In the genomic region with DNA sequence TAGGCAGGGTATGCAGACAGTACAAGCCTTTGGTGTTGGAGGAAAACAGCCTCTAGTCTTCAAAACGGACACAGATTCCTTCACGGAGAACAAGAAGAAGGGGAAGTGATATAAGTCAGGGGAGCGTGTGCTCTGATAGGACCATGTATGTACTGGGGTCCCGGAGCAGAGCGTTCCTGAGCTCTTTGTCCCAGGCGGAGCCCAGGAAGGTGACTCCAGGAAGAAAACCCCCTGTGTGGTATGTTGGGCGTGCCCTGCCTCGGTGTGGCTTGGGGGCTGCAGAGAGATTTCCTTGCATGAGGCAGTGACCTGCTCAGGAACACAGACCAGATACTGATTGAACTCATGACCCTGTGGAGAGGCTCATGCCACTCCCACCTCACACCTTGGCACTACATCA, we compare ENCODE assay signal across 15 cellular contexts.
"Had no signal": no experiment of that assay in that cellular context is flagged by ENCODE, and none has a peak within 500 bp of the region (broad histone marks: within the 10 kb centered on the region; RNA-seq: fewer than 3 reads in every experiment).

No MANE protein-coding gene starts in this region.

- H3K27ac ChIP-seq: heart right ventricle, left lung, lower lobe of right lung, parathyroid adenoma, psoas muscle, sigmoid colon, skin epidermis had no signal

- H3K9me3 ChIP-seq: heart right ventricle, left lung, lower lobe of right lung, psoas muscle, sigmoid colon had no signal

- H3K9me3 Mint-ChIP-seq: memory B cell, mesothelial cell of epicardium, natural killer cell had no signal

- DNase-seq: effector memory CD4-positive, alpha-beta T cell; heart right ventricle; hypothalamus; lower lobe of right lung; natural killer cell; retina; sigmoid colon; stimulated activated CD4-positive, alpha-beta T cell treated with anti-CD3 and anti-CD28 coated beads, Interleukin-12 subunit alpha, Interleukin-12 subunit beta, amount 100 ng/mL, for 4 hours; stimulated activated naive CD4-positive, alpha-beta T cell treated with Interleukin-2 at 50 U/mL for 16 hours had no signal

- H3K36me3 Mint-ChIP-seq: memory B cell, natural killer cell had no signal

- H3K4me1 ChIP-seq: psoas muscle had no signal

- H3K27ac Mint-ChIP-seq: memory B cell, mesothelial cell of epicardium, natural killer cell had no signal

- H3K4me3 ChIP-seq: heart right ventricle, left lung, lower lobe of right lung, psoas muscle, sigmoid colon, skin epidermis had no signal

- H3K27me3 ChIP-seq: heart right ventricle, left lung, sigmoid colon had no signal

- H3K36me3 ChIP-seq: heart right ventricle, left lung, lower lobe of right lung, sigmoid colon had no signal

- H3K4me3 Mint-ChIP-seq: memory B cell, mesothelial cell of epicardium, natural killer cell had no signal
